23 cellular contexts compared by ENCODE assay signal in genomic region chr10:97362310-97363033, GRCh38.
"Had no signal": no experiment of that assay in that cellular context is flagged by ENCODE, and none has a peak within 500 bp of the region (broad histone marks: within the 10 kb centered on the region; RNA-seq: fewer than 3 reads in every experiment).

No MANE protein-coding gene starts in this region.

- H3K27me3 ChIP-seq: adrenal gland, breast epithelium, gastrocnemius medialis, heart right ventricle, pancreas, right lobe of liver had no signal

- ATAC-seq: activated T-cell treated with anti-CD3 and anti-CD28 coated beads, Interleukin-2, amount 50 U/mL, for 4 hours; esophagus mucosa; gastrocnemius medialis; heart right ventricle; pancreas; stimulated activated naive B cell treated with anti-CD40 and anti-IgM and Interleukin-4, amounts not matched to agents 10 μg/mL and 1 μg/mL and 100 μg/mL, for 72 hours; T-cell had no signal

- H3K4me3 ChIP-seq: adrenal gland, breast epithelium, gastrocnemius medialis, heart right ventricle, pancreas, right lobe of liver, smooth muscle cell had no signal

- H3K4me3 Mint-ChIP-seq: activated naive CD4-positive, alpha-beta T cell treated with anti-CD3 and anti-CD28 coated beads, Interleukin-2, amount 10 ng/mL, durations not matched to agents 7 days and 5 days; activated T-cell treated with anti-CD3 and anti-CD28 coated beads, Interleukin-2, amount 50 U/mL, for 4 hours; immature natural killer cell; naive thymus-derived CD8-positive, alpha-beta T cell; stimulated activated naive B cell treated with anti-CD40 and anti-IgM and Interleukin-4, amounts not matched to agents 10 μg/mL and 1 μg/mL and 100 μg/mL, for 72 hours; T-cell had no signal

- H3K27ac ChIP-seq: adrenal gland, breast epithelium, gastrocnemius medialis, heart right ventricle, pancreas, right lobe of liver had no signal

- H3K9me3 Mint-ChIP-seq: activated naive CD4-positive, alpha-beta T cell treated with anti-CD3 and anti-CD28 coated beads, Interleukin-2, amount 10 ng/mL, durations not matched to agents 7 days and 5 days; activated T-cell treated with anti-CD3 and anti-CD28 coated beads, Interleukin-2, amount 50 U/mL, for 4 hours; immature natural killer cell; naive thymus-derived CD8-positive, alpha-beta T cell; stimulated activated naive B cell treated with anti-CD40 and anti-IgM and Interleukin-4, amounts not matched to agents 10 μg/mL and 1 μg/mL and 100 μg/mL, for 72 hours; T-cell had no signal

- H3K36me3 ChIP-seq: breast epithelium had no signal

- H3K27me3 Mint-ChIP-seq: activated naive CD4-positive, alpha-beta T cell treated with anti-CD3 and anti-CD28 coated beads, Interleukin-2, amount 10 ng/mL, durations not matched to agents 7 days and 5 days; naive thymus-derived CD8-positive, alpha-beta T cell; stimulated activated naive B cell treated with anti-CD40 and anti-IgM and Interleukin-4, amounts not matched to agents 10 μg/mL and 1 μg/mL and 100 μg/mL, for 72 hours; T-cell had no signal

- H3K9me3 ChIP-seq: adrenal gland, breast epithelium, gastrocnemius medialis, heart right ventricle, pancreas, right lobe of liver had no signal

- H3K27ac Mint-ChIP-seq: activated naive CD4-positive, alpha-beta T cell treated with anti-CD3 and anti-CD28 coated beads, Interleukin-2, amount 10 ng/mL, durations not matched to agents 7 days and 5 days; immature natural killer cell; T-cell had no signal

- H3K4me1 ChIP-seq: breast epithelium, pancreas had no signal

- DNase-seq: activated CD4-positive, alpha-beta T cell treated with anti-CD3 and anti-CD28 coated beads, Interleukin-2, amount 50 U/mL, for 1 hour; activated CD4-positive, CD25-positive, alpha-beta regulatory T cell; activated CD8-positive, alpha-beta memory T cell treated with anti-CD3 and anti-CD28 coated beads, Interleukin-2, amount 50 U/mL, for 4 hours; activated naive CD4-positive, alpha-beta T cell treated with anti-CD3 and anti-CD28 coated beads, Interleukin-2, amount 10 ng/mL, durations not matched to agents 7 days and 5 days; activated T-cell treated with anti-CD3 and anti-CD28 coated beads, Interleukin-2, amount 50 U/mL, for 4 hours; adrenal gland; cerebellar nuclear complex; cortex of kidney; gastrocnemius medialis; heart right ventricle; immature natural killer cell; kidney glomerular epithelial cell; mesenchymal stem cell; naive thymus-derived CD8-positive, alpha-beta T cell; pancreas; right lobe of liver; stimulated activated CD4-positive, alpha-beta T cell treated with anti-CD3 and anti-CD28 coated beads, Interleukin-4, amount 100 ng/mL, for 4 hours; stimulated activated naive B cell treated with anti-CD40 and anti-IgM and Interleukin-4, amounts not matched to agents 10 μg/mL and 1 μg/mL and 100 μg/mL, for 72 hours; T-cell; T-helper 9 cell had no signal
